Comparison of ENCODE assay signal across 8 cellular contexts in the genomic region with DNA sequence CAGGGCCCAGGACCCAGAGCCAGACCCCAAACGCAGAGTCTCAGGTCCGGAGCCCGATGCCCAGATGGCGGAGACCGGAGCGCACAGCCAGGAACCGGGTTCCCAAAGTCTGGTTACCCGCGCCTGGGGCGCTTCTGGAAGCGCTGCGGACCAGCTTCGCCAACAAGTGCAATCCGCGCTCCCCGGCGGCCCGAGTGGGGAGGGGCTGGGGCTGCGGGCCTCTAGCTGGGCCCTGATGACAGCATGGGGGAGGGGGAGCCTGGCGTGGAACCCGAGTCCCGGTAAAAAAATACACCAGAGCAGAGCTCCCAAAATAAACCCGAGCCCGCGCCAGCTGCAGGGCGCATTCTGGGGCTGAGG. TPM values are rescaled to one million over a fixed set of nuclear protein-coding genes. Genes with fewer than 3 reads are reported as not detected.
DNase-seq lines count a peak whose midpoint lies in the region; ATAC-seq and TF ChIP-seq lines count a peak whose summit lies in the region.

No MANE protein-coding gene starts in this region.

- H3K4me3 Mint-ChIP-seq in activated CD4-positive, alpha-beta memory T cell treated with anti-CD3 and anti-CD28 coated beads for 36 hours: no peak overlapping the region

- H3K27me3 Mint-ChIP-seq in activated CD4-positive, alpha-beta memory T cell treated with anti-CD3 and anti-CD28 coated beads for 36 hours: peaks cover 25% of the 10 kb centered on the region

- DNase-seq in NCI-H2171 treated with DMSO at 0.1 percent for 48 hours (lab: John Stamatoyannopoulos, UW) (peak; percentile 33), NCI-H2171 (lab: John Stamatoyannopoulos, UW) (no peak), body of pancreas (peak; percentile 45 to 69 (median 54)), left lobe of liver (ENCODE audit: low spot score) (no peak), thyroid gland (peak; percentile 27 to 34), kidney glomerular epithelial cell (lab: John Stamatoyannopoulos, UW) (no peak)
- no peak for DNase-seq in activated CD4-positive, alpha-beta memory T cell treated with anti-CD3 and anti-CD28 coated beads for 36 hours

- no peaks in the 10 kb centered on the region for H3K36me3 Mint-ChIP-seq in activated CD4-positive, alpha-beta memory T cell treated with anti-CD3 and anti-CD28 coated beads for 36 hours

- H3K4me1 ChIP-seq in body of pancreas (peaks cover 25% of the 10 kb centered on the region), thyroid gland (peaks cover 14 to 16% of the 10 kb centered on the region in 2 donors)

- H3K4me1 Mint-ChIP-seq in activated CD4-positive, alpha-beta memory T cell treated with anti-CD3 and anti-CD28 coated beads for 36 hours (ENCODE audit: low read depth): peaks cover 14% of the 10 kb centered on the region

- H3K27ac Mint-ChIP-seq in activated CD4-positive, alpha-beta memory T cell treated with anti-CD3 and anti-CD28 coated beads for 36 hours: no peak overlapping the region

- no peaks in the 10 kb centered on the region for H3K9me3 ChIP-seq in body of pancreas
- H3K9me3 ChIP-seq in thyroid gland: no peaks in the 10 kb centered on the region

- H3K27me3 ChIP-seq in body of pancreas: no peaks in the 10 kb centered on the region
- H3K27me3 ChIP-seq in thyroid gland: no peaks in the 10 kb centered on the region

- 0 to 6% methylated on average over 3 to 23 of the region's 26 CpGs for WGBS in body of pancreas, 2 donors
- WGBS in thyroid gland, 2 donors: 0% methylated on average over 7 of the region's 26 CpGs; no CpG with 5 or more reads in 1 of the 2 donors

- H3K27ac ChIP-seq in body of pancreas: no peak overlapping the region
- H3K27ac ChIP-seq in thyroid gland: no peak overlapping the region

- TF ChIP-seq CTCF in body of pancreas (IDR thresholded peaks at IDR 0.05): no peak
- no peak for TF ChIP-seq CTCF in thyroid gland (IDR thresholded peaks at IDR 0.05)

- intact Hi-C loops in body of pancreas (cut with DNase I) (no loop called here), thyroid gland (cut with DNase I) (no loop called here)
- intact Hi-C loops in activated CD4-positive, alpha-beta memory T cell treated with anti-CD3 and anti-CD28 coated beads for 36 hours (cut with micrococcal nuclease): no loop called here

- no peaks in the 10 kb centered on the region for H3K36me3 ChIP-seq in body of pancreas (replicated peaks in 1 of 2; ENCODE audit: insufficient read depth in 1 of 2, low read depth in 2 of 2)
- H3K36me3 ChIP-seq in thyroid gland: no peaks in the 10 kb centered on the region

- ATAC-seq in body of pancreas (peak; percentile 60), left lobe of liver (peak; percentile 25), GM21447 (IDR thresholded peaks at IDR 0.05; ENCODE audit: unreplicated experiment) (no peak)

- CTCF ChIA-PET in activated CD4-positive, alpha-beta memory T cell treated with anti-CD3 and anti-CD28 coated beads for 36 hours (lab: Charles Lee): interaction anchor here (1.0 to 11.7 kb wide), 12 partner anchors 10 to 146 kb away, joined by 3 to 158 read pairs (median 12); a partner anchor contains a TSS

- H3K9me3 Mint-ChIP-seq in activated CD4-positive, alpha-beta memory T cell treated with anti-CD3 and anti-CD28 coated beads for 36 hours: no peaks in the 10 kb centered on the region

- POLR2A ChIA-PET in activated CD4-positive, alpha-beta memory T cell treated with anti-CD3 and anti-CD28 coated beads for 36 hours (lab: Charles Lee): interaction anchor here (0.5 to 1.4 kb wide), 3 partner anchors 10 to 570 kb away, joined by 3 to 5 read pairs (median 4); no protein-coding TSS in a partner anchor

- TF ChIP-seq POLR2A in body of pancreas (IDR thresholded peaks at IDR 0.05) (no peak), thyroid gland (IDR thresholded peaks at IDR 0.05) (no peak)

- H3K4me3 ChIP-seq in body of pancreas: peak overlapping the region; percentile 9 to 31
- H3K4me3 ChIP-seq in thyroid gland (replicated peaks in 1 of 3): peak overlapping the region in 2 of 3 donors; percentile 9 to 16

RNA-seq across cellular contexts. Expression of a gene that starts 0.5 kb away (rescaled TPM):
- total RNA-seq in body of pancreas (1 to 10 TPM; 2.3 to 3.1 TPM), left lobe of liver (not detected), thyroid gland (under 1 TPM in 2 of 4 donors, not detected in 2; 0.33 to 0.73 TPM)
- not detected for total RNA-seq in activated CD4-positive, alpha-beta memory T cell treated with anti-CD3 and anti-CD28 coated beads for 36 hours

RNA-seq across cellular contexts. Expression of a gene that starts 19.8 kb away (rescaled TPM):
- total RNA-seq in body of pancreas: 1 to 10 TPM in 1 of 2 donors, under 1 TPM in 1; 0.66 to 9.1 TPM
- 0.08 TPM for total RNA-seq in left lobe of liver
- under 1 TPM; 0.11 to 0.83 (median 0.29) TPM for total RNA-seq in thyroid gland
- total RNA-seq in activated CD4-positive, alpha-beta memory T cell treated with anti-CD3 and anti-CD28 coated beads for 36 hours: under 1 TPM; 0.43 to 0.61 TPM

RNA-seq across cellular contexts. Expression of a gene that starts 32.0 kb away (rescaled TPM):
- total RNA-seq in body of pancreas (10 to 100 TPM; 33.6 to 33.7 TPM), left lobe of liver (1.9 TPM), thyroid gland (10 to 100 TPM in 2 of 4 donors, 1 to 10 TPM in 2; 9.3 to 17.0 (median 11.5) TPM)
- under 1 TPM; 0.19 TPM for total RNA-seq in activated CD4-positive, alpha-beta memory T cell treated with anti-CD3 and anti-CD28 coated beads for 36 hours

Comparison
In these comparisons a context has a peak if more than half of its experiments do, and no peak if none do; other contexts are left out.
1. DNase-seq: peak in NCI-H2171 treated with DMSO at 0.1 percent for 48 hours (single experiment), body of pancreas (4 of 4) and thyroid gland (2 of 2); none in NCI-H2171 (single experiment), left lobe of liver (single experiment), activated CD4-positive, alpha-beta memory T cell treated with anti-CD3 and anti-CD28 coated beads for 36 hours (single experiment) and kidney glomerular epithelial cell (single experiment).